ENCODE assay signal across 21 cellular contexts in the genomic region with DNA sequence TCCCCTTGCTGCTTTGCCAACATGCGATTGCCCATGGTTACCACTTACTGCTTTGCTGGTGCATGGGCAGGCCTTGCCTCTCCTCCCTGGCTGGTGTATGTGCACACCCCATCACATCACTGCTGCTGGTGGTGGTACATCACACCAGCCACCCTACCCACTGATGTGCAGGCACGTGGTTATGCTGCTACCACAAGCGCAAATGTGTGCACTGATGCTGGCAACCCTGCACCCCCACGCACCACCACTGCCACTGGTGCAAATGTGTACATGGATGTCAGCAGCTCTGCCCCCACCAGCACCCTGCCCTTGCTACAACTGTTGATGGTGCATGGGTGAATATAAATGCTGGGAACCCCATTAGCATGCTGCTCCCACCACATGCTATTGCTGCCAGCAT.
"Had no signal": no experiment of that assay in that cellular context is flagged by ENCODE, and none has a peak within 500 bp of the region (broad histone marks: within the 10 kb centered on the region; RNA-seq: fewer than 3 reads in every experiment).

No MANE protein-coding gene starts in this region.

- H3K27ac ChIP-seq: SJSA1, SK-N-MC had no signal

- H3K9me3 ChIP-seq: SJSA1 had no signal

- DNase-seq: KBM-7, NCI-H1092, NCI-H1105 treated with DMSO at 0.1 percent for 48 hours, NCI-H1417 treated with DMSO at 0.1 percent for 48 hours, NCI-H146, NCI-H1694 treated with DMSO at 0.1 percent for 48 hours, NCI-H1930, NCI-H2081, NCI-H2107, NCI-H2227 treated with DMSO at 0.1 percent for 48 hours, NCI-H446, NCI-H510A, NCI-H524 treated with DMSO at 0.1 percent for 48 hours, NCI-H69, NCI-H774, Right ventricle myocardium superior, RPMI8226, SIG-M5 had no signal

- H3K27me3 ChIP-seq: SJSA1 had no signal

- H3K4me1 ChIP-seq: SJSA1 had no signal

- FAIRE-seq: RCC 7860 had no signal

- H3K36me3 ChIP-seq: SJSA1 had no signal

- H3K4me3 ChIP-seq: SJSA1, SK-N-MC had no signal
